ENCODE assay signal across 27 cellular contexts in genomic region chr9:135104761-135105160, GRCh38. TPM values are rescaled to one million over a fixed set of nuclear protein-coding genes. Genes with fewer than 3 reads are reported as not detected.
DNase-seq lines count a peak whose midpoint lies in the region; ATAC-seq, FAIRE-seq and TF ChIP-seq lines count a peak whose summit lies in the region.
"Had no signal": no experiment of that assay in that cellular context is flagged by ENCODE, and none has a peak within 500 bp of the region (broad histone marks: within the 10 kb centered on the region; RNA-seq: fewer than 3 reads in every experiment).

No MANE protein-coding gene starts in this region.

- H3K79me1 ChIP-seq in neuronal stem cell (ENCODE audit: low read depth, low read length), result no peaks in the 10 kb centered on the region

- H3K36me3 ChIP-seq in heart right ventricle (no peaks in the 10 kb centered on the region), kidney (ENCODE audit: control insufficient read depth in 1 of 2, insufficient read depth in 2 of 2, low read length in 2 of 2) (no peaks in the 10 kb centered on the region), neuronal stem cell (replicated peaks in 1 of 2; ENCODE audit: control insufficient read depth in 2 of 2, insufficient read depth in 2 of 2, low read length in 2 of 2) (no peaks in the 10 kb centered on the region)
- H3K36me3 ChIP-seq: BLaER1 treated with 17β-estradiol and CSF1 and Interleukin-3, amounts not matched to agents 10 nM and 100 nM had no signal

- H4K91ac ChIP-seq in neuronal stem cell (ENCODE audit: low read depth, low read length, poor library complexity), result no peak overlapping the region

- intact Hi-C loops in Right ventricle myocardium inferior (cut with DNase I), result no loop called here
- intact Hi-C loops in heart right ventricle (cut with DNase I), result no loop called here
- intact Hi-C loops in kidney (cut with DNase I), result no loop called here

- H2BK5ac ChIP-seq in neuronal stem cell (ENCODE audit: low read length), result no peak overlapping the region

- peaks cover 0 to 28% (median 14%) of the 10 kb centered on the region in 9 donors for H3K4me1 ChIP-seq in heart right ventricle
- no peaks in the 10 kb centered on the region for H3K4me1 ChIP-seq in kidney (ENCODE audit: control insufficient read depth in 1 of 2, insufficient read depth in 1 of 2, low read depth in 1 of 2, low read length in 2 of 2)
- peaks cover 0 to 10% of the 10 kb centered on the region in 2 donors for H3K4me1 ChIP-seq in neuronal stem cell (ENCODE audit: control insufficient read depth in 2 of 2, insufficient read depth in 1 of 2, low read depth in 1 of 2, low read length in 2 of 2)
- H3K4me1 ChIP-seq: A549, BE2C had no signal

- H2BK15ac ChIP-seq in neuronal stem cell (ENCODE audit: low read length), result no peak overlapping the region

- H3K9me3 ChIP-seq in heart right ventricle (no peaks in the 10 kb centered on the region), kidney (ENCODE audit: control insufficient read depth in 1 of 2, low read length in 2 of 2) (no peaks in the 10 kb centered on the region), neuronal stem cell (replicated peaks in 1 of 2; ENCODE audit: control insufficient read depth in 2 of 2, insufficient read depth in 1 of 2, low read depth in 1 of 2, low read length in 2 of 2) (no peaks in the 10 kb centered on the region)
- H3K9me3 ChIP-seq: A549; BE2C; BLaER1 treated with 17β-estradiol and CSF1 and Interleukin-3, amounts not matched to agents 10 nM and 100 nM had no signal

- H3K23ac ChIP-seq in neuronal stem cell (ENCODE audit: low read depth, low read length, poor library complexity), result no peak overlapping the region

- no peak overlapping the region for H3K14ac ChIP-seq in neuronal stem cell (ENCODE audit: low read length)

- H2BK12ac ChIP-seq in neuronal stem cell (ENCODE audit: low read length), result no peak overlapping the region

- FAIRE-seq in kidney (lab: Jason Lieb, UNC), result no peak
- FAIRE-seq: A549, D721Med, GM12891, GM18507, GM19239, H1 had no signal

- no peak overlapping the region for H3K4ac ChIP-seq in neuronal stem cell (ENCODE audit: low read length)

- ATAC-seq in Right ventricle myocardium inferior, result no peak
- no peak for ATAC-seq in heart right ventricle
- ATAC-seq: A549, HCT116 had no signal

- no peak overlapping the region for H3K4me2 ChIP-seq in neuronal stem cell (ENCODE audit: insufficient read depth, low read length, poor library complexity, severe bottlenecking)
- H3K4me2 ChIP-seq: A549; BLaER1 treated with 17β-estradiol and CSF1 and Interleukin-3, amounts not matched to agents 10 nM and 100 nM had no signal

- H3K27me3 ChIP-seq in heart right ventricle (peaks cover 0 to 33% (median 24%) of the 10 kb centered on the region in 7 donors), neuronal stem cell (ENCODE audit: control insufficient read depth in 3 of 3, insufficient read depth in 3 of 3, low read depth in 1 of 3, low read length in 3 of 3) (no peaks in the 10 kb centered on the region)
- H3K27me3 ChIP-seq: BE2C had no signal

- H2BK120ac ChIP-seq in neuronal stem cell (ENCODE audit: low read depth, low read length), result no peak overlapping the region

- no peak overlapping the region for H3K18ac ChIP-seq in neuronal stem cell (ENCODE audit: low read length)

- 73 to 79% methylated on average over 12 of the region's 12 CpGs for WGBS in heart right ventricle, 2 donors
- no CpG with 5 or more reads among the region's 12 CpGs for WGBS in neuronal stem cell (ENCODE audit: extremely low coverage in 2 of 2, insufficient read length in 2 of 2, insufficient replicate concordance in 1 of 2), 2 donors

- DNase-seq in Right ventricle myocardium inferior (ENCODE audit: missing footprints) (peak; percentile 40), heart right ventricle (no peak), cerebellar cortex (ENCODE audit: low spot score) (peak; percentile 46), kidney (peak; percentile 56), MV-4-11 (lab: John Stamatoyannopoulos, UW) (no peak), neuronal stem cell (ENCODE audit: low spot score) (no peak), SHP77 (lab: John Stamatoyannopoulos, UW) (no peak)
- DNase-seq: 8988T; ACHN; AML-193; BE2C; CD4-positive, alpha-beta T cell; CD8-positive, alpha-beta memory T cell; DMS 273 treated with DMSO at 0.1 percent for 48 hours; DMS79; EL; GF-D8; GM23248; H7 had no signal

- H3K4me3 ChIP-seq in heart right ventricle, result no peak overlapping the region
- no peak overlapping the region for H3K4me3 ChIP-seq in kidney (ENCODE audit: low read length in 2 of 2)
- H3K4me3 ChIP-seq in neuronal stem cell (ENCODE audit: low read length in 2 of 2), result no peak overlapping the region
- H3K4me3 ChIP-seq: A549; BLaER1 treated with 17β-estradiol and CSF1 and Interleukin-3, amounts not matched to agents 10 nM and 100 nM; GM23248 had no signal

- no peak overlapping the region for H2AFZ ChIP-seq in neuronal stem cell (ENCODE audit: low read length)
- H2AFZ ChIP-seq: GM23248 had no signal

- no peak for TF ChIP-seq CTCF in heart right ventricle (IDR thresholded peaks at IDR 0.05)
- no peak for TF ChIP-seq CTCF in kidney (IDR thresholded peaks at IDR 0.05; ENCODE audit: borderline replicate concordance, extremely low read depth, insufficient read depth)

- H4K8ac ChIP-seq in neuronal stem cell (ENCODE audit: low read depth, low read length), result no peak overlapping the region

- H3K27ac ChIP-seq in heart right ventricle, result no peak overlapping the region
- H3K27ac ChIP-seq in kidney (ENCODE audit: low read depth in 2 of 2, low read length in 2 of 2), result no peak overlapping the region
- no peak overlapping the region for H3K27ac ChIP-seq in neuronal stem cell (replicated peaks; ENCODE audit: low read length)
- H3K27ac ChIP-seq: A549; BLaER1 treated with 17β-estradiol and CSF1 and Interleukin-3, amounts not matched to agents 10 nM and 100 nM; GM23248 had no signal

- H2AK5ac ChIP-seq in neuronal stem cell (ENCODE audit: low read depth, low read length), result no peak overlapping the region

- H3K9ac ChIP-seq in kidney (ENCODE audit: low read length in 2 of 2) (no peak overlapping the region), neuronal stem cell (ENCODE audit: low read depth, low read length, poor library complexity) (no peak overlapping the region)
- H3K9ac ChIP-seq: BLaER1 treated with 17β-estradiol and CSF1 and Interleukin-3, amounts not matched to agents 10 nM and 100 nM; GM23248 had no signal

RNA-seq across cellular contexts. Expression of gene OLFM1, which starts 17.3 kb away (rescaled TPM):
- total RNA-seq in Right ventricle myocardium inferior (17.9 TPM), heart right ventricle (10 to 100 TPM in 2 of 10 donors, 1 to 10 TPM in 8; 3.3 to 13.3 (median 5.9) TPM), kidney (33.7 TPM)
- polyA plus RNA-seq in heart right ventricle (10 to 100 TPM; 11.3 to 14.9 TPM), kidney (ENCODE audit: insufficient read depth, low read depth, low replicate concordance) (2.9 TPM)
- 5.8 TPM for polyA plus RNA-seq in neuronal stem cell (2013, experiment 1 of 2)
- polyA plus RNA-seq in neuronal stem cell (2013, experiment 2 of 2), result 5.8 TPM
- total RNA-seq: CD4-positive, alpha-beta T cell; CD8-positive, alpha-beta memory T cell had no signal
- polyA plus RNA-seq: CD8-positive, alpha-beta memory T cell had no signal

Comparison
In these comparisons a context has a peak if more than half of its experiments do, and no peak if none do; other contexts are left out.
1. DNase-seq: peak in Right ventricle myocardium inferior (single experiment), cerebellar cortex (single experiment) and kidney (single experiment); none in heart right ventricle (0 of 2), MV-4-11 (single experiment), neuronal stem cell (single experiment) and SHP77 (0 of 2).